In genomic region chr6:32662099-32662498, GRCh38 we compare ENCODE assay signal across 35 cellular contexts. TPM values are rescaled to one million over a fixed set of nuclear protein-coding genes. Genes with fewer than 3 reads are reported as not detected.
"Had no signal": no experiment of that assay in that cellular context is flagged by ENCODE, and none has a peak within 500 bp of the region (broad histone marks: within the 10 kb centered on the region; RNA-seq: fewer than 3 reads in every experiment).

No MANE protein-coding gene starts in this region.

- H3K9me3 Mint-ChIP-seq: activated CD4-positive, alpha-beta memory T cell treated with anti-CD3 and anti-CD28 coated beads for 36 hours; activated CD4-positive, alpha-beta T cell treated with anti-CD3 and anti-CD28 coated beads, Interleukin-2, amount 10 ng/mL, durations not matched to agents 24 days and 14 days; activated T-cell treated with anti-CD3 and anti-CD28 coated beads, Interleukin-2, amount 50 U/mL, for 24 hours; activated T-cell treated with anti-CD3 and anti-CD28 coated beads, Interleukin-2, amount 50 U/mL, for 72 hours had no signal

- ATAC-seq: activated CD4-positive, alpha-beta T cell treated with anti-CD3 and anti-CD28 coated beads for 36 hours; activated CD8-positive, alpha-beta memory T cell treated with anti-CD3 and anti-CD28 coated beads, Interleukin-2, amount 10 ng/mL, durations not matched to agents 7 days and 5 days; activated CD8-positive, alpha-beta T cell treated with anti-CD3 and anti-CD28 coated beads, Interleukin-2, amount 10 ng/mL, durations not matched to agents 7 days and 5 days; activated T-cell treated with anti-CD3 and anti-CD28 coated beads, Interleukin-2, amount 50 U/mL, for 72 hours; gastroesophageal sphincter had no signal

- H3K4me3 Mint-ChIP-seq: activated CD4-positive, alpha-beta memory T cell treated with anti-CD3 and anti-CD28 coated beads for 36 hours; activated CD4-positive, alpha-beta T cell treated with anti-CD3 and anti-CD28 coated beads for 36 hours; activated CD4-positive, alpha-beta T cell treated with anti-CD3 and anti-CD28 coated beads, Interleukin-2, amount 10 ng/mL, durations not matched to agents 24 days and 14 days; activated CD8-positive, alpha-beta memory T cell treated with anti-CD3 and anti-CD28 coated beads, Interleukin-2, amount 10 ng/mL, durations not matched to agents 7 days and 5 days; activated CD8-positive, alpha-beta T cell treated with anti-CD3 and anti-CD28 coated beads, Interleukin-2, amount 10 ng/mL, durations not matched to agents 7 days and 5 days; activated naive CD8-positive, alpha-beta T cell; activated T-cell treated with anti-CD3 and anti-CD28 coated beads, Interleukin-2, amount 50 U/mL, for 24 hours; activated T-cell treated with anti-CD3 and anti-CD28 coated beads, Interleukin-2, amount 50 U/mL, for 72 hours had no signal

- H3K27ac ChIP-seq: brain microvascular endothelial cell, epithelial cell of prostate, esophagus squamous epithelium, gastroesophageal sphincter, VCaP had no signal

- H3K36me3 Mint-ChIP-seq: activated CD4-positive, alpha-beta memory T cell treated with anti-CD3 and anti-CD28 coated beads for 36 hours; activated naive CD8-positive, alpha-beta T cell had no signal

- DNase-seq: activated CD4-positive, alpha-beta memory T cell treated with anti-CD3 and anti-CD28 coated beads for 36 hours; activated CD4-positive, alpha-beta T cell treated with anti-CD3 and anti-CD28 coated beads for 36 hours; activated CD4-positive, alpha-beta T cell treated with anti-CD3 and anti-CD28 coated beads, Interleukin-2, amount 10 ng/mL, durations not matched to agents 24 days and 14 days; activated CD4-positive, CD25-positive, alpha-beta regulatory T cell; activated CD4-positive, CD25-positive, alpha-beta regulatory T cell treated with anti-CD3 and anti-CD28 coated beads, Interleukin-2, amount 50 U/mL, for 72 hours; activated CD8-positive, alpha-beta memory T cell treated with anti-CD3 and anti-CD28 coated beads, Interleukin-2, amount 10 ng/mL, durations not matched to agents 7 days and 5 days; activated CD8-positive, alpha-beta memory T cell treated with anti-CD3 and anti-CD28 coated beads, Interleukin-2, amount 50 U/mL, for 4 hours; activated CD8-positive, alpha-beta T cell treated with anti-CD3 and anti-CD28 coated beads, Interleukin-2, amount 10 ng/mL, durations not matched to agents 7 days and 5 days; activated effector memory CD4-positive, alpha-beta T cell treated with Interleukin-2 at 50 U/mL for 16 hours; activated gamma-delta T cell treated with Interleukin-2 at 50 U/mL for 16 hours; activated naive CD4-positive, alpha-beta T cell treated with anti-CD3 and anti-CD28 coated beads, Interleukin-2, amount 50 U/mL, for 16 hours; activated naive CD4-positive, alpha-beta T cell treated with Interleukin-2 at 50 U/mL for 16 hours; activated T-cell treated with anti-CD3 and anti-CD28 coated beads for 4 hours; activated T-cell treated with anti-CD3 and anti-CD28 coated beads, Interleukin-2, amount 50 U/mL, for 24 hours; activated T-cell treated with anti-CD3 and anti-CD28 coated beads, Interleukin-2, amount 50 U/mL, for 72 hours; amniotic stem cell; anterior cingulate cortex; brain microvascular endothelial cell; cortex of kidney; effector CD8-positive, alpha-beta T cell; esophagus squamous epithelium; foreskin melanocyte; T-helper 2 cell had no signal

- H3K4me1 ChIP-seq: esophagus squamous epithelium, gastroesophageal sphincter had no signal

- H3K27ac Mint-ChIP-seq: activated CD4-positive, alpha-beta memory T cell treated with anti-CD3 and anti-CD28 coated beads for 36 hours; activated CD4-positive, alpha-beta T cell treated with anti-CD3 and anti-CD28 coated beads for 36 hours; activated CD4-positive, alpha-beta T cell treated with anti-CD3 and anti-CD28 coated beads, Interleukin-2, amount 10 ng/mL, durations not matched to agents 24 days and 14 days; activated CD8-positive, alpha-beta memory T cell treated with anti-CD3 and anti-CD28 coated beads, Interleukin-2, amount 10 ng/mL, durations not matched to agents 7 days and 5 days; activated CD8-positive, alpha-beta T cell treated with anti-CD3 and anti-CD28 coated beads, Interleukin-2, amount 10 ng/mL, durations not matched to agents 7 days and 5 days; activated naive CD8-positive, alpha-beta T cell; activated T-cell treated with anti-CD3 and anti-CD28 coated beads, Interleukin-2, amount 50 U/mL, for 24 hours; activated T-cell treated with anti-CD3 and anti-CD28 coated beads, Interleukin-2, amount 50 U/mL, for 72 hours had no signal

- H3K27me3 ChIP-seq: brain microvascular endothelial cell, esophagus squamous epithelium, gastroesophageal sphincter had no signal

- H3K4me3 ChIP-seq: esophagus squamous epithelium, gastroesophageal sphincter had no signal

RNA-seq across cellular contexts. Expression of gene HLA-DQB1, which starts 4.4 kb away (rescaled TPM):
- total RNA-seq: bronchial epithelial cell, chondrocyte, endothelial cell of umbilical vein, fibroblast of lung, fibroblast of villous mesenchyme had no signal
- polyA plus RNA-seq: endothelial cell of umbilical vein, fibroblast of lung had no signal

RNA-seq across cellular contexts. Expression of gene HLA-DQA1, which starts 24.9 kb away (rescaled TPM):
- total RNA-seq: astrocyte, bronchial epithelial cell, chondrocyte, dermis microvascular lymphatic vessel endothelial cell, endothelial cell of umbilical vein, fibroblast of lung, fibroblast of villous mesenchyme, glomerular endothelial cell had no signal
- polyA plus RNA-seq: endothelial cell of umbilical vein had no signal
